29 cellular contexts compared by ENCODE assay signal in the genomic region with DNA sequence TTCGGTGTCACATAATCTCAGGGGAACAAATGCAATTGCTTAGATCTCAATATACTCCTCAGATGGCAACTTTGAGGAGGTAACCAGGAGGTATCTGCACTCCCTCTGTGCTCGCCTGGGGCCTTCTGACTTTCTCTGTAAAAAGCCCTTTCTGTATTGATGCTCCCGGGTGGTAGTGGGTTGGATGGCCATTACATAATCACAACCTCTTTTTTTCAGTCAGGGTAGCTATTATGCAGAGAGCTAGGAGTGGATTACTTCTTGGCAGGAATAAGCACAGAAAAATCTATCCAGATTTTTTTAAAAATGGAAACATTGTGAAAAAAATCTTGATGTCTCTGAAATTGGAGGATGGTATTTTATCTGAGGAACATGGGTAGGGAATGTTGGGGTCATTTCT.
"Had no signal": no experiment of that assay in that cellular context is flagged by ENCODE, and none has a peak within 500 bp of the region (broad histone marks: within the 10 kb centered on the region; RNA-seq: fewer than 3 reads in every experiment).

No MANE protein-coding gene starts in this region.

- H3K9me3 ChIP-seq: breast epithelium, gastroesophageal sphincter, ovary, sigmoid colon, suprapubic skin, tibial artery, upper lobe of right lung had no signal

- H3K79me2 ChIP-seq: hepatocyte had no signal

- H3K4me1 Mint-ChIP-seq: activated CD4-positive, alpha-beta T cell treated with anti-CD3 and anti-CD28 coated beads, Interleukin-2, amount 10 ng/mL, durations not matched to agents 24 days and 14 days; naive B cell; nephron progenitor cell; stimulated activated naive B cell treated with anti-CD40 and anti-IgM and Interleukin-4, amounts not matched to agents 10 μg/mL and 1 μg/mL and 100 μg/mL, for 72 hours; T-helper 17 cell had no signal

- H3K27ac ChIP-seq: breast epithelium, gastroesophageal sphincter, hepatocyte, ovary, sigmoid colon, suprapubic skin, tibial artery, upper lobe of right lung had no signal

- H3K27me3 ChIP-seq: breast epithelium, gastroesophageal sphincter, hepatocyte, ovary, sigmoid colon, suprapubic skin, tibial artery, upper lobe of right lung had no signal

- DNase-seq: activated CD4-positive, alpha-beta memory T cell treated with anti-CD3 and anti-CD28 coated beads for 36 hours; activated CD4-positive, alpha-beta T cell treated with anti-CD3 and anti-CD28 coated beads, Interleukin-2, amount 10 ng/mL, durations not matched to agents 24 days and 14 days; activated CD4-positive, CD25-positive, alpha-beta regulatory T cell treated with anti-CD3 and anti-CD28 coated beads, Interleukin-2, amount 50 U/mL, for 72 hours; activated CD8-positive, alpha-beta memory T cell treated with anti-CD3 and anti-CD28 coated beads, Interleukin-2, amount 50 U/mL, for 4 hours; activated gamma-delta T cell; activated naive CD4-positive, alpha-beta T cell treated with anti-CD3 and anti-CD28 coated beads, Interleukin-2, amount 50 U/mL, for 16 hours; activated T-cell treated with anti-CD3 and anti-CD28 coated beads, Interleukin-2, amount 50 U/mL, for 24 hours; amniotic stem cell; central memory CD4-positive, alpha-beta T cell; effector memory CD4-positive, alpha-beta T cell; erythroblast; left cardiac atrium; mammary epithelial cell; naive B cell; nephron progenitor cell; ovary; sigmoid colon; small intestine; stimulated activated CD4-positive, alpha-beta T cell treated with anti-CD3 and anti-CD28 coated beads, Interleukin-2, amount 100 ng/mL, for 24 hours; stimulated activated naive B cell treated with anti-CD40 and anti-IgM and Interleukin-4, amounts not matched to agents 10 μg/mL and 1 μg/mL and 100 μg/mL, for 72 hours; T-helper 17 cell; T1000; tibial artery; upper lobe of right lung had no signal

- H2AFZ ChIP-seq: hepatocyte had no signal

- H3K4me2 ChIP-seq: hepatocyte had no signal

- H3K27ac Mint-ChIP-seq: activated CD4-positive, alpha-beta memory T cell treated with anti-CD3 and anti-CD28 coated beads for 36 hours; activated CD4-positive, alpha-beta T cell treated with anti-CD3 and anti-CD28 coated beads, Interleukin-2, amount 10 ng/mL, durations not matched to agents 24 days and 14 days; activated T-cell treated with anti-CD3 and anti-CD28 coated beads, Interleukin-2, amount 50 U/mL, for 24 hours; naive B cell; nephron progenitor cell; progenitor cell of endocrine pancreas; stimulated activated naive B cell treated with anti-CD40 and anti-IgM and Interleukin-4, amounts not matched to agents 10 μg/mL and 1 μg/mL and 100 μg/mL, for 72 hours; T-helper 17 cell had no signal

- ATAC-seq: gastroesophageal sphincter; left cardiac atrium; stimulated activated naive B cell treated with anti-CD40 and anti-IgM and Interleukin-4, amounts not matched to agents 10 μg/mL and 1 μg/mL and 100 μg/mL, for 72 hours; T-helper 17 cell; upper lobe of right lung had no signal

- H3K36me3 Mint-ChIP-seq: activated CD4-positive, alpha-beta memory T cell treated with anti-CD3 and anti-CD28 coated beads for 36 hours; naive B cell; stimulated activated naive B cell treated with anti-CD40 and anti-IgM and Interleukin-4, amounts not matched to agents 10 μg/mL and 1 μg/mL and 100 μg/mL, for 72 hours had no signal

- H3K27me3 Mint-ChIP-seq: activated CD4-positive, alpha-beta memory T cell treated with anti-CD3 and anti-CD28 coated beads for 36 hours; activated CD4-positive, alpha-beta T cell treated with anti-CD3 and anti-CD28 coated beads, Interleukin-2, amount 10 ng/mL, durations not matched to agents 24 days and 14 days; activated T-cell treated with anti-CD3 and anti-CD28 coated beads, Interleukin-2, amount 50 U/mL, for 24 hours; naive B cell; progenitor cell of endocrine pancreas; stimulated activated naive B cell treated with anti-CD40 and anti-IgM and Interleukin-4, amounts not matched to agents 10 μg/mL and 1 μg/mL and 100 μg/mL, for 72 hours; T-helper 17 cell had no signal

- H3K4me3 Mint-ChIP-seq: activated CD4-positive, alpha-beta memory T cell treated with anti-CD3 and anti-CD28 coated beads for 36 hours; activated CD4-positive, alpha-beta T cell treated with anti-CD3 and anti-CD28 coated beads, Interleukin-2, amount 10 ng/mL, durations not matched to agents 24 days and 14 days; activated T-cell treated with anti-CD3 and anti-CD28 coated beads, Interleukin-2, amount 50 U/mL, for 24 hours; naive B cell; nephron progenitor cell; stimulated activated naive B cell treated with anti-CD40 and anti-IgM and Interleukin-4, amounts not matched to agents 10 μg/mL and 1 μg/mL and 100 μg/mL, for 72 hours; T-helper 17 cell had no signal

- H3K4me3 ChIP-seq: breast epithelium, gastroesophageal sphincter, hepatocyte, ovary, sigmoid colon, suprapubic skin, tibial artery, upper lobe of right lung had no signal

- H3K36me3 ChIP-seq: breast epithelium, gastroesophageal sphincter, ovary, sigmoid colon, suprapubic skin, tibial artery, upper lobe of right lung had no signal

- H3K9me3 Mint-ChIP-seq: activated CD4-positive, alpha-beta memory T cell treated with anti-CD3 and anti-CD28 coated beads for 36 hours; activated CD4-positive, alpha-beta T cell treated with anti-CD3 and anti-CD28 coated beads, Interleukin-2, amount 10 ng/mL, durations not matched to agents 24 days and 14 days; activated T-cell treated with anti-CD3 and anti-CD28 coated beads, Interleukin-2, amount 50 U/mL, for 24 hours; nephron progenitor cell had no signal
